Comparison of ENCODE assay signal across 1 cellular context in genomic region chr3:23333633-23334032, GRCh38.
TF ChIP-seq lines count a peak whose summit lies in the region.

No MANE protein-coding gene starts in this region.

TF ChIP-seq in GM23338, 12 proteins besides CTCF, POLR2A, EP300 and RAD21 (continued from another document):
- TF ChIP-seq ETS1 (IDR thresholded peaks at IDR 0.05) (no peak), ZNF331 (CRISPR knock-in tag; IDR thresholded peaks at IDR 0.05; ENCODE audit: low read depth) (no peak), POLR2AphosphoS5 (IDR thresholded peaks at IDR 0.05; ENCODE audit: low read depth) (no peak)
